In the genomic region with DNA sequence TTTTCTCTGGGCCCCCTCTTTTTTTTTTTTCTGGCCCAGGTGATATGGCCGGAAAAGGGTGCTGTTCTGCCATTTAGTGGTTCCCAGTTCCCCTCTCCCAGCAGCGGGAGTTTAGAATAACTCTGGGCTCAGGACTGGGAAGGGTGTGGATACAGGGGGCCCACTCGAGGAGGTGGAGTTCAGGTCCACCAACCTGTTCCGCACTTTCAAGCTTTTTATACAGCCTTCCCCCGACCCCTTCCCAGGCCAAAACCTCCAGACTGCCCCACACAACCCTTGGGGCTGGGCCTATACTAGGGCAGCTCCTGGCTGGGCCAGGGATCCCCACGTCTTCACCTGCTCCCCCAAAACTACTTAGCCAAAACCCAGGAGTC, we compare ENCODE assay signal across 8 cellular contexts. TPM values are rescaled to one million over a fixed set of nuclear protein-coding genes. Genes with fewer than 3 reads are reported as not detected.
DNase-seq lines count a peak whose midpoint lies in the region; ATAC-seq, FAIRE-seq and TF ChIP-seq lines count a peak whose summit lies in the region.

No MANE protein-coding gene starts in this region.

- ATAC-seq in gastrocnemius medialis, result no peak
- no peak for ATAC-seq in GM21529 (IDR thresholded peaks at IDR 0.05; ENCODE audit: unreplicated experiment)

- intact Hi-C loops in gastrocnemius medialis (cut with DNase I; ENCODE audit: low total_unique reads), result no loop called here

- H3K4me1 ChIP-seq in gastrocnemius medialis, result peaks cover 7 to 12% of the 10 kb centered on the region in 2 donors

- H3K4me3 ChIP-seq in foreskin fibroblast (ENCODE audit: low read depth in 1 of 2, low read length in 2 of 2) (peak overlapping the region; percentile 77 to 96), gastrocnemius medialis (peak overlapping the region; percentile 44 to 66 (median 53))

- H3K9me3 ChIP-seq in gastrocnemius medialis, result no peaks in the 10 kb centered on the region

- H3K27me3 ChIP-seq in gastrocnemius medialis, result peaks cover 5 to 15% (median 10%) of the 10 kb centered on the region in 3 donors

- peak overlapping the region; percentile 87 for H3K27ac ChIP-seq in VCaP
- H3K27ac ChIP-seq in gastrocnemius medialis, result peak overlapping the region; percentile 2 to 39 (median 24)

- DNase-seq in GM12891 (ENCODE audit: insufficient read length, low spot score) (no peak), foreskin fibroblast (no peak), gastrocnemius medialis (no peak), UCSD-AML1 (lab: John Stamatoyannopoulos, UW; ENCODE audit: unreplicated experiment) (no peak), NCI-H2227 (lab: John Stamatoyannopoulos, UW; ENCODE audit: unreplicated experiment) (no peak), HCEC 1CT (no peak)

- TF ChIP-seq POLR2A in GM12891 (IDR thresholded peaks at IDR 0.05; ENCODE audit: low read depth, low read length) (no peak), gastrocnemius medialis (IDR thresholded peaks at IDR 0.05) (no peak)

- H3K36me3 ChIP-seq in gastrocnemius medialis, result no peaks in the 10 kb centered on the region

- in situ Hi-C loops in gastrocnemius medialis (cut with MboI; ENCODE audit: low sequenced_read_pairs in 4 of 4), result loop anchor here in 1 of 4 donors (25.0 kb wide), 1 partner anchor 146 kb away; no protein-coding TSS in a partner anchor

- FAIRE-seq in GM12891 (lab: Jason Lieb, UNC), result no peak

- TF ChIP-seq CTCF in VCaP (conservative IDR thresholded peaks at IDR 0.05) (no peak), foreskin fibroblast (IDR thresholded peaks at IDR 0.05; ENCODE audit: low read depth, low read length) (no peak), gastrocnemius medialis (IDR thresholded peaks at IDR 0.05 in 4 of 5, conservative IDR thresholded peaks at IDR 0.05 in 1 of 5) (no peak)

TF ChIP-seq in GM12891, 5 proteins besides CTCF, POLR2A, EP300 and RAD21:
- no peak for TF ChIP-seq TAF1 (IDR thresholded peaks at IDR 0.05; ENCODE audit: low read depth, low read length)
- TF ChIP-seq PAX5 (IDR thresholded peaks at IDR 0.05; ENCODE audit: insufficient read depth, low read length, severe bottlenecking), result no peak
- TF ChIP-seq POLR2AphosphoS5 (IDR thresholded peaks at IDR 0.05; ENCODE audit: low read depth, low read length), result no peak
- TF ChIP-seq SPI1 (IDR thresholded peaks at IDR 0.05; ENCODE audit: low read depth, low read length), result peak; percentile 41; the same call in 1 of the 2 replicates
TF ChIP-seq in GM12891: peak in this region for 1.

RNA-seq across cellular contexts. Expression of gene PLEKHG5, which starts 0.4 kb away (rescaled TPM):
- 0.24 TPM for polyA plus RNA-seq in GM12891 (2012; ENCODE audit: low read depth, missing spikeins)
- total RNA-seq in gastrocnemius medialis, result 1 to 10 TPM; 1.2 to 2.3 (median 1.6) TPM

RNA-seq across cellular contexts. Expression of gene TNFRSF25, which starts 25.1 kb away (rescaled TPM):
- polyA plus RNA-seq in GM12891 (2012; ENCODE audit: low read depth, missing spikeins), result 0.46 TPM
- total RNA-seq in gastrocnemius medialis, result 1 to 10 TPM; 1.0 to 4.2 (median 2.7) TPM
